Comparison of ENCODE assay signal across 32 cellular contexts in the genomic region with DNA sequence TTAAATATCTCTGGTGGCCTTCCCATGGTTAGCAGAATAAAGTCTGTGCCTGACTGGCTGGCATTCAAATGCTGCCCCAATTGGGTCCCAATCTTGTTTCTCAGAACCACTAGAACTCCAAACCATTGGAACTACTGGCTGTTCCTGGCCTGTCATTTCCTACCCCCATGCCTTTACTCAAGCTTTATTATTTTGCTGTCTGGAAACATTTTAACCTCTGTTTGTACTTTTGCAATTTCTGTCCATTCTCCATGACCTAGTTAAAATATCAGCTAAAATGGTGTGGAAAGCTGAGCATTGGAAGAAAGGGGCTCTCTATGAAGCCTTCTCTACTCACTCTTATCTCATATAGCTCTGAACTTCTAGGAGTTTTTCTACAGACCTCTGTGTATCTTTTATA.
"Had no signal": no experiment of that assay in that cellular context is flagged by ENCODE, and none has a peak within 500 bp of the region (broad histone marks: within the 10 kb centered on the region; RNA-seq: fewer than 3 reads in every experiment).

No MANE protein-coding gene starts in this region.

- ATAC-seq: activated CD4-positive, alpha-beta T cell treated with anti-CD3 and anti-CD28 coated beads for 36 hours; activated CD4-positive, CD25-positive, alpha-beta regulatory T cell treated with anti-CD3 and anti-CD28 coated beads, Interleukin-2, amount 50 U/mL, for 24 hours; activated CD8-positive, alpha-beta memory T cell treated with anti-CD3 and anti-CD28 coated beads, Interleukin-2, amount 10 ng/mL, durations not matched to agents 7 days and 5 days; activated CD8-positive, alpha-beta T cell treated with anti-CD3 and anti-CD28 coated beads, Interleukin-2, amount 10 ng/mL, durations not matched to agents 7 days and 5 days; activated naive CD8-positive, alpha-beta T cell treated with anti-CD3 and anti-CD28 coated beads, Interleukin-2, amount 50 U/mL, for 24 hours; body of pancreas; WTC11 had no signal

- H3K4me1 ChIP-seq: adrenal gland, body of pancreas, breast epithelium had no signal

- H3K27me3 ChIP-seq: adrenal gland, body of pancreas, brain microvascular endothelial cell, breast epithelium had no signal

- H3K27ac ChIP-seq: adrenal gland, body of pancreas, brain microvascular endothelial cell, breast epithelium, WERI-Rb-1 had no signal

- DNase-seq: activated CD4-positive, alpha-beta memory T cell treated with anti-CD3 and anti-CD28 coated beads, Interleukin-2, amount 10 ng/mL, durations not matched to agents 7 days and 5 days; activated CD4-positive, alpha-beta T cell treated with anti-CD3 and anti-CD28 coated beads for 1 hour; activated CD4-positive, alpha-beta T cell treated with anti-CD3 and anti-CD28 coated beads for 36 hours; activated CD4-positive, alpha-beta T cell treated with anti-CD3 and anti-CD28 coated beads for 48 hours; activated CD4-positive, alpha-beta T cell treated with anti-CD3 and anti-CD28 coated beads, Interleukin-2, amount 10 ng/mL, durations not matched to agents 7 days and 5 days; activated CD4-positive, alpha-beta T cell treated with anti-CD3 and anti-CD28 coated beads, Interleukin-2, amount 50 U/mL, for 48 hours; activated CD4-positive, CD25-positive, alpha-beta regulatory T cell; activated CD8-positive, alpha-beta memory T cell treated with anti-CD3 and anti-CD28 coated beads for 24 hours; activated CD8-positive, alpha-beta memory T cell treated with anti-CD3 and anti-CD28 coated beads, Interleukin-2, amount 10 ng/mL, durations not matched to agents 7 days and 5 days; activated CD8-positive, alpha-beta memory T cell treated with anti-CD3 and anti-CD28 coated beads, Interleukin-2, amount 50 U/mL, for 48 hours; activated CD8-positive, alpha-beta T cell treated with anti-CD3 and anti-CD28 coated beads, Interleukin-2, amount 10 ng/mL, durations not matched to agents 7 days and 5 days; activated effector memory CD4-positive, alpha-beta T cell treated with Interleukin-2 at 50 U/mL for 16 hours; activated gamma-delta T cell; activated naive CD4-positive, alpha-beta T cell treated with anti-CD3 and anti-CD28 coated beads, Interleukin-2, amount 10 ng/mL, durations not matched to agents 7 days and 5 days; activated naive CD4-positive, alpha-beta T cell treated with Interleukin-2 at 50 U/mL for 16 hours; activated naive CD8-positive, alpha-beta T cell treated with anti-CD3 and anti-CD28 coated beads, Interleukin-2, amount 10 ng/mL, durations not matched to agents 7 days and 5 days; activated naive CD8-positive, alpha-beta T cell treated with anti-CD3 and anti-CD28 coated beads, Interleukin-2, amount 50 U/mL, for 24 hours; activated T-cell treated with anti-CD3 and anti-CD28 coated beads, Interleukin-2, amount 50 U/mL, for 24 hours; activated T-cell treated with anti-CD3 and anti-CD28 coated beads, Interleukin-2, amount 50 U/mL, for 48 hours; adrenal gland; amniotic stem cell; aorta; body of pancreas; brain microvascular endothelial cell; central memory CD4-positive, alpha-beta T cell; T-helper 1 cell; T-helper 2 cell; T-helper 9 cell; WERI-Rb-1 had no signal

- H3K4me3 ChIP-seq: adrenal gland, body of pancreas, breast epithelium had no signal

- H3K9me3 ChIP-seq: adrenal gland, body of pancreas, breast epithelium had no signal

- H3K36me3 ChIP-seq: adrenal gland, brain microvascular endothelial cell, breast epithelium, WERI-Rb-1 had no signal
